ENCODE assay signal across 27 cellular contexts in genomic region chr2:81097361-81097760, GRCh38.
"Had no signal": no experiment of that assay in that cellular context is flagged by ENCODE, and none has a peak within 500 bp of the region (broad histone marks: within the 10 kb centered on the region; RNA-seq: fewer than 3 reads in every experiment).

No MANE protein-coding gene starts in this region.

- H3K27me3 Mint-ChIP-seq: stimulated activated memory B cell treated with anti-CD40 and anti-IgM and Interleukin-4, amounts not matched to agents 10 μg/mL and 1 μg/mL and 100 μg/mL, for 72 hours; stimulated activated naive CD8-positive, alpha-beta T cell treated with anti-CD3 and anti-CD28 coated beads, Interleukin-15, amount 100 ng/mL, for 72 hours; stimulated activated naive CD8-positive, alpha-beta T cell treated with anti-CD3 and anti-CD28 coated beads, Interleukin-15, Interleukin-2, amounts not matched to agents 100 ng/mL and 50 ng/mL, for 24 hours; type B pancreatic cell had no signal

- H3K4me1 ChIP-seq: stomach, suprapubic skin, testis, thyroid gland, tibial artery, tibial nerve, transverse colon, upper lobe of left lung, upper lobe of right lung, uterus, vagina had no signal

- DNase-seq: stimulated activated CD4-positive, alpha-beta T cell treated with anti-CD3 and anti-CD28 coated beads, Interleukin-2, amount 100 ng/mL, for 48 hours; stimulated activated CD4-positive, alpha-beta T cell treated with anti-CD3 and anti-CD28 coated beads, Interleukin-4, amount 100 ng/mL, for 1 hour; stimulated activated CD4-positive, alpha-beta T cell treated with anti-CD3 and anti-CD28 coated beads, Interleukin-4, amount 100 ng/mL, for 24 hours; stimulated activated CD4-positive, alpha-beta T cell treated with anti-CD3 and anti-CD28 coated beads, Interleukin-4, amount 100 ng/mL, for 4 hours; stimulated activated CD8-positive, alpha-beta memory T cell treated with anti-CD3 and anti-CD28 coated beads, Interleukin-4, amount 100 ng/mL, for 48 hours; stimulated activated naive CD4-positive, alpha-beta T cell; stimulated activated naive CD4-positive, alpha-beta T cell treated with Interleukin-2 at 50 U/mL for 16 hours; stimulated activated naive CD8-positive, alpha-beta T cell treated with anti-CD3 and anti-CD28 coated beads, Interleukin-15, amount 100 ng/mL, for 72 hours; stimulated activated naive CD8-positive, alpha-beta T cell treated with anti-CD3 and anti-CD28 coated beads, Interleukin-15, Interleukin-2, amounts not matched to agents 100 U/mL and 50 U/mL, for 24 hours; stomach; substantia nigra; testis; thyroid gland; tibial artery; transverse colon; trophoblast cell; upper lobe of left lung; upper lobe of right lung; uterus had no signal

- H3K4me1 Mint-ChIP-seq: stimulated activated effector memory CD8-positive, alpha-beta T cell treated with anti-CD3 and anti-CD28 coated beads, Interleukin-12 subunit alpha, Interleukin-12 subunit beta, amount 100 ng/mL, for 72 hours; stimulated activated memory B cell treated with anti-CD40 and anti-IgM and Interleukin-4, amounts not matched to agents 10 μg/mL and 1 μg/mL and 100 μg/mL, for 72 hours; stimulated activated naive CD8-positive, alpha-beta T cell treated with anti-CD3 and anti-CD28 coated beads, Interleukin-15, amount 100 ng/mL, for 72 hours had no signal

- H3K4me3 Mint-ChIP-seq: stimulated activated effector memory CD8-positive, alpha-beta T cell treated with anti-CD3 and anti-CD28 coated beads, Interleukin-12 subunit alpha, Interleukin-12 subunit beta, amount 100 ng/mL, for 72 hours; stimulated activated memory B cell treated with anti-CD40 and anti-IgM and Interleukin-4, amounts not matched to agents 10 μg/mL and 1 μg/mL and 100 μg/mL, for 72 hours; stimulated activated naive CD8-positive, alpha-beta T cell treated with anti-CD3 and anti-CD28 coated beads, Interleukin-15, amount 100 ng/mL, for 72 hours; stimulated activated naive CD8-positive, alpha-beta T cell treated with anti-CD3 and anti-CD28 coated beads, Interleukin-15, Interleukin-2, amounts not matched to agents 100 ng/mL and 50 ng/mL, for 24 hours; type B pancreatic cell had no signal

- H3K27ac Mint-ChIP-seq: stimulated activated effector memory CD8-positive, alpha-beta T cell treated with anti-CD3 and anti-CD28 coated beads, Interleukin-12 subunit alpha, Interleukin-12 subunit beta, amount 100 ng/mL, for 72 hours; stimulated activated memory B cell treated with anti-CD40 and anti-IgM and Interleukin-4, amounts not matched to agents 10 μg/mL and 1 μg/mL and 100 μg/mL, for 72 hours; stimulated activated naive CD8-positive, alpha-beta T cell treated with anti-CD3 and anti-CD28 coated beads, Interleukin-15, amount 100 ng/mL, for 72 hours; stimulated activated naive CD8-positive, alpha-beta T cell treated with anti-CD3 and anti-CD28 coated beads, Interleukin-15, Interleukin-2, amounts not matched to agents 100 ng/mL and 50 ng/mL, for 24 hours; type B pancreatic cell had no signal

- H3K36me3 ChIP-seq: stomach, suprapubic skin, thoracic aorta, thyroid gland, tibial artery, tibial nerve, transverse colon, upper lobe of left lung, upper lobe of right lung, uterus, vagina had no signal

- H3K27ac ChIP-seq: stomach, suprapubic skin, testis, thoracic aorta, thyroid gland, tibial artery, tibial nerve, transverse colon, upper lobe of left lung, upper lobe of right lung, uterus, vagina had no signal

- H3K9me3 Mint-ChIP-seq: type B pancreatic cell had no signal

- H3K36me3 Mint-ChIP-seq: stimulated activated effector memory CD8-positive, alpha-beta T cell treated with anti-CD3 and anti-CD28 coated beads, Interleukin-12 subunit alpha, Interleukin-12 subunit beta, amount 100 ng/mL, for 72 hours; stimulated activated memory B cell treated with anti-CD40 and anti-IgM and Interleukin-4, amounts not matched to agents 10 μg/mL and 1 μg/mL and 100 μg/mL, for 72 hours; type B pancreatic cell had no signal

- H3K4me3 ChIP-seq: stomach, suprapubic skin, testis, thoracic aorta, thyroid gland, tibial artery, tibial nerve, transverse colon, upper lobe of left lung, upper lobe of right lung, uterus, vagina had no signal

- H3K27me3 ChIP-seq: stomach, suprapubic skin, testis, thyroid gland, tibial artery, tibial nerve, transverse colon, upper lobe of left lung, upper lobe of right lung, uterus, vagina had no signal

- H3K9me3 ChIP-seq: stomach, suprapubic skin, testis, thoracic aorta, thyroid gland, tibial artery, tibial nerve, transverse colon, upper lobe of left lung, upper lobe of right lung, uterus, vagina had no signal

- ATAC-seq: stimulated activated effector memory CD8-positive, alpha-beta T cell treated with anti-CD3 and anti-CD28 coated beads, Interleukin-12 subunit alpha, Interleukin-12 subunit beta, amount 100 ng/mL, for 72 hours; stimulated activated memory B cell treated with anti-CD40 and anti-IgM and Interleukin-4, amounts not matched to agents 10 μg/mL and 1 μg/mL and 100 μg/mL, for 72 hours; stimulated activated naive CD8-positive, alpha-beta T cell treated with anti-CD3 and anti-CD28 coated beads, Interleukin-15, amount 100 ng/mL, for 72 hours; stimulated activated naive CD8-positive, alpha-beta T cell treated with anti-CD3 and anti-CD28 coated beads, Interleukin-15, Interleukin-2, amounts not matched to agents 100 U/mL and 50 U/mL, for 24 hours; upper lobe of right lung had no signal
